Comparison of ENCODE assay signal across 1 cellular context in the genomic region with DNA sequence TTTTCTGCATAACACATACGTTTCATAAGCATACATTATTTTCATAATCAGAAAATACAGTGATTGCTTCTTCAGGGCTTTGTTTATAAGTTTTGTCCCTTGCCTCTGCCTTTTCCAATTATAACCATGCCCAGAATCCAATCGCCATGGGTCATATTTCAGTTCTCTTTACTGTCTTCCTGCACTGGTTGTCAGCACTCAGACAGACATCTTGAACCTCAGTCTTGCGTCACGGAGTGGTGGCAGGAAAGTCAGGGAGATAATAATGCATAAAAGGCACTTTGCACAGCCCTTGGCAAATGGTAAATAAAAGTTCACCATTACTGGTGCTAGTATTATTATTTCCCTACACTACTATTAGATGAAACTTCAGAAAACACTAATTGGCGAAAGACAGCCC.
TF ChIP-seq lines count a peak whose summit lies in the region.

No MANE protein-coding gene starts in this region.

TF ChIP-seq in GM23338, 12 proteins besides CTCF, POLR2A, EP300 and RAD21 (continued from another document):
- TF ChIP-seq, protein P1, sequence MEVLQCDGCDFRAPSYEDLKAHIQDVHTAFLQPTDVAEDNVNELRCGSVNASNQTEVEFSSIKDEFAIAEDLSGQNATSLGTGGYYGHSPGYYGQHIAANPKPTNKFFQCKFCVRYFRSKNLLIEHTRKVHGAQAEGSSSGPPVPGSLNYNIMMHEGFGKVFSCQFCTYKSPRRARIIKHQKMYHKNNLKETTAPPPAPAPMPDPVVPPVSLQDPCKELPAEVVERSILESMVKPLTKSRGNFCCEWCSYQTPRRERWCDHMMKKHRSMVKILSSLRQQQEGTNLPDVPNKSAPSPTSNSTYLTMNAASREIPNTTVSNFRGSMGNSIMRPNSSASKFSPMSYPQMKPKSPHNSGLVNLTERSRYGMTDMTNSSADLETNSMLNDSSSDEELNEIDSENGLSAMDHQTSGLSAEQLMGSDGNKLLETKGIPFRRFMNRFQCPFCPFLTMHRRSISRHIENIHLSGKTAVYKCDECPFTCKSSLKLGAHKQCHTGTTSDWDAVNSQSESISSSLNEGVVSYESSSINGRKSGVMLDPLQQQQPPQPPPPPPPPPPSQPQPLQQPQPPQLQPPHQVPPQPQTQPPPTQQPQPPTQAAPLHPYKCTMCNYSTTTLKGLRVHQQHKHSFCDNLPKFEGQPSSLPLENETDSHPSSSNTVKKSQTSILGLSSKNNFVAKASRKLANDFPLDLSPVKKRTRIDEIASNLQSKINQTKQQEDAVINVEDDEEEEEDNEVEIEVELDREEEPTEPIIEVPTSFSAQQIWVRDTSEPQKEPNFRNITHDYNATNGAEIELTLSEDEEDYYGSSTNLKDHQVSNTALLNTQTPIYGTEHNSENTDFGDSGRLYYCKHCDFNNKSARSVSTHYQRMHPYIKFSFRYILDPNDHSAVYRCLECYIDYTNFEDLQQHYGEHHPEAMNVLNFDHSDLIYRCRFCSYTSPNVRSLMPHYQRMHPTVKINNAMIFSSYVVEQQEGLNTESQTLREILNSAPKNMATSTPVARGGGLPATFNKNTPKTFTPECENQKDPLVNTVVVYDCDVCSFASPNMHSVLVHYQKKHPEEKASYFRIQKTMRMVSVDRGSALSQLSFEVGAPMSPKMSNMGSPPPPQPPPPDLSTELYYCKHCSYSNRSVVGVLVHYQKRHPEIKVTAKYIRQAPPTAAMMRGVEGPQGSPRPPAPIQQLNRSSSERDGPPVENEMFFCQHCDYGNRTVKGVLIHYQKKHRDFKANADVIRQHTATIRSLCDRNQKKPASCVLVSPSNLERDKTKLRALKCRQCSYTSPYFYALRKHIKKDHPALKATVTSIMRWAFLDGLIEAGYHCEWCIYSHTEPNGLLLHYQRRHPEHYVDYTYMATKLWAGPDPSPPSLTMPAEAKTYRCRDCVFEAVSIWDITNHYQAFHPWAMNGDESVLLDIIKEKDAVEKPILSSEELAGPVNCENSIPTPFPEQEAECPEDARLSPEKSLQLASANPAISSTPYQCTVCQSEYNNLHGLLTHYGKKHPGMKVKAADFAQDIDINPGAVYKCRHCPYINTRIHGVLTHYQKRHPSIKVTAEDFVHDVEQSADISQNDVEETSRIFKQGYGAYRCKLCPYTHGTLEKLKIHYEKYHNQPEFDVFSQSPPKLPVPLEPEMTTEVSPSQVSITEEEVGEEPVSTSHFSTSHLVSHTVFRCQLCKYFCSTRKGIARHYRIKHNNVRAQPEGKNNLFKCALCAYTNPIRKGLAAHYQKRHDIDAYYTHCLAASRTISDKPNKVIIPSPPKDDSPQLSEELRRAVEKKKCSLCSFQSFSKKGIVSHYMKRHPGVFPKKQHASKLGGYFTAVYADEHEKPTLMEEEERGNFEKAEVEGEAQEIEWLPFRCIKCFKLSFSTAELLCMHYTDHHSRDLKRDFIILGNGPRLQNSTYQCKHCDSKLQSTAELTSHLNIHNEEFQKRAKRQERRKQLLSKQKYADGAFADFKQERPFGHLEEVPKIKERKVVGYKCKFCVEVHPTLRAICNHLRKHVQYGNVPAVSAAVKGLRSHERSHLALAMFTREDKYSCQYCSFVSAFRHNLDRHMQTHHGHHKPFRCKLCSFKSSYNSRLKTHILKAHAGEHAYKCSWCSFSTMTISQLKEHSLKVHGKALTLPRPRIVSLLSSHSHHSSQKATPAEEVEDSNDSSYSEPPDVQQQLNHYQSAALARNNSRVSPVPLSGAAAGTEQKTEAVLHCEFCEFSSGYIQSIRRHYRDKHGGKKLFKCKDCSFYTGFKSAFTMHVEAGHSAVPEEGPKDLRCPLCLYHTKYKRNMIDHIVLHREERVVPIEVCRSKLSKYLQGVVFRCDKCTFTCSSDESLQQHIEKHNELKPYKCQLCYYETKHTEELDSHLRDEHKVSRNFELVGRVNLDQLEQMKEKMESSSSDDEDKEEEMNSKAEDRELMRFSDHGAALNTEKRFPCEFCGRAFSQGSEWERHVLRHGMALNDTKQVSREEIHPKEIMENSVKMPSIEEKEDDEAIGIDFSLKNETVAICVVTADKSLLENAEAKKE (CRISPR knock-in tag; IDR thresholded peaks at IDR 0.05): no peak
- TF ChIP-seq JUNB (IDR thresholded peaks at IDR 0.05; ENCODE audit: unreplicated experiment): no peak
- TF ChIP-seq, protein P2, sequence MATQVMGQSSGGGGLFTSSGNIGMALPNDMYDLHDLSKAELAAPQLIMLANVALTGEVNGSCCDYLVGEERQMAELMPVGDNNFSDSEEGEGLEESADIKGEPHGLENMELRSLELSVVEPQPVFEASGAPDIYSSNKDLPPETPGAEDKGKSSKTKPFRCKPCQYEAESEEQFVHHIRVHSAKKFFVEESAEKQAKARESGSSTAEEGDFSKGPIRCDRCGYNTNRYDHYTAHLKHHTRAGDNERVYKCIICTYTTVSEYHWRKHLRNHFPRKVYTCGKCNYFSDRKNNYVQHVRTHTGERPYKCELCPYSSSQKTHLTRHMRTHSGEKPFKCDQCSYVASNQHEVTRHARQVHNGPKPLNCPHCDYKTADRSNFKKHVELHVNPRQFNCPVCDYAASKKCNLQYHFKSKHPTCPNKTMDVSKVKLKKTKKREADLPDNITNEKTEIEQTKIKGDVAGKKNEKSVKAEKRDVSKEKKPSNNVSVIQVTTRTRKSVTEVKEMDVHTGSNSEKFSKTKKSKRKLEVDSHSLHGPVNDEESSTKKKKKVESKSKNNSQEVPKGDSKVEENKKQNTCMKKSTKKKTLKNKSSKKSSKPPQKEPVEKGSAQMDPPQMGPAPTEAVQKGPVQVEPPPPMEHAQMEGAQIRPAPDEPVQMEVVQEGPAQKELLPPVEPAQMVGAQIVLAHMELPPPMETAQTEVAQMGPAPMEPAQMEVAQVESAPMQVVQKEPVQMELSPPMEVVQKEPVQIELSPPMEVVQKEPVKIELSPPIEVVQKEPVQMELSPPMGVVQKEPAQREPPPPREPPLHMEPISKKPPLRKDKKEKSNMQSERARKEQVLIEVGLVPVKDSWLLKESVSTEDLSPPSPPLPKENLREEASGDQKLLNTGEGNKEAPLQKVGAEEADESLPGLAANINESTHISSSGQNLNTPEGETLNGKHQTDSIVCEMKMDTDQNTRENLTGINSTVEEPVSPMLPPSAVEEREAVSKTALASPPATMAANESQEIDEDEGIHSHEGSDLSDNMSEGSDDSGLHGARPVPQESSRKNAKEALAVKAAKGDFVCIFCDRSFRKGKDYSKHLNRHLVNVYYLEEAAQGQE (IDR thresholded peaks at IDR 0.05; ENCODE audit: unreplicated experiment): no peak
- TF ChIP-seq STAT1 (IDR thresholded peaks at IDR 0.05; ENCODE audit: unreplicated experiment): no peak
- no peak for TF ChIP-seq NANOG (IDR thresholded peaks at IDR 0.05; ENCODE audit: borderline replicate concordance)
- TF ChIP-seq EZH2phosphoT487 (IDR thresholded peaks at IDR 0.05; ENCODE audit: unreplicated experiment): no peak
- no peak for TF ChIP-seq POLR2AphosphoS5 (IDR thresholded peaks at IDR 0.05; ENCODE audit: low read depth)
- TF ChIP-seq, protein P3, sequence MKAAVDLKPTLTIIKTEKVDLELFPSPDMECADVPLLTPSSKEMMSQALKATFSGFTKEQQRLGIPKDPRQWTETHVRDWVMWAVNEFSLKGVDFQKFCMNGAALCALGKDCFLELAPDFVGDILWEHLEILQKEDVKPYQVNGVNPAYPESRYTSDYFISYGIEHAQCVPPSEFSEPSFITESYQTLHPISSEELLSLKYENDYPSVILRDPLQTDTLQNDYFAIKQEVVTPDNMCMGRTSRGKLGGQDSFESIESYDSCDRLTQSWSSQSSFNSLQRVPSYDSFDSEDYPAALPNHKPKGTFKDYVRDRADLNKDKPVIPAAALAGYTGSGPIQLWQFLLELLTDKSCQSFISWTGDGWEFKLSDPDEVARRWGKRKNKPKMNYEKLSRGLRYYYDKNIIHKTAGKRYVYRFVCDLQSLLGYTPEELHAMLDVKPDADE (IDR thresholded peaks at IDR 0.05): no peak
- no peak for TF ChIP-seq CREB1 (CRISPR knock-in tag; IDR thresholded peaks at IDR 0.05; ENCODE audit: low read depth)
- no peak for TF ChIP-seq ZNF114 (CRISPR knock-in tag; IDR thresholded peaks at IDR 0.05)
- no peak for TF ChIP-seq ZNF331 (CRISPR knock-in tag; IDR thresholded peaks at IDR 0.05; ENCODE audit: low read depth)
